Comparison of ENCODE assay signal across 25 cellular contexts in the genomic region with DNA sequence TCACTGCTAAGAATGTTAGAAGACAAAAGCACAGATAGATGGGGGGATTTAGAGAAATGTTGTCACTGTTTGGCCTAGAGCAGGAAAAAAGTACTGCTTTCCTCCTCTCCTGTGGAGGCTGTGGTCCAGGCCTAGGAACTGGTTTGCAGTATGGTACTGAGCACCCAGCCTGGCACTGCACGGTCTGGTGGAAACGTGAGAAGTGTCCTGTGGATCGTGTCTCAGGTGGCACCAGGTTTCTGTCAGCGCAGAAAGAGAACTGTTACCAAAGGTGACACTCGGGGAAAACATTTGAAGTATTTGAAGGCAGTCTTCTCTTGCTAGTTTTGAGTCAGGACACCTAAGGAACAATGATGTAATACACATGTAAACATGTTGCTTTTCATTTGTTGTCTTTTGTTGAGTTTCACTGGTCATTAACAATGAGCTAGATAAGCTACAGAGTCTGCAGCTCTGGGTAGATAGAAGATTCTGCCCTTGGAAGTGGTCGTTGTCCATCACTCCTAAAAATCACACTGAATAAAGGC.
A peak's percentile ranks its signal among the peaks of the same experiment; 100 is the strongest.
DNase-seq lines count a peak whose midpoint lies in the region; ATAC-seq, FAIRE-seq and TF ChIP-seq lines count a peak whose summit lies in the region.
"Had no signal": no experiment of that assay in that cellular context is flagged by ENCODE, and none has a peak within 500 bp of the region (broad histone marks: within the 10 kb centered on the region; RNA-seq: fewer than 3 reads in every experiment).

No MANE protein-coding gene starts in this region.

- H3K27ac ChIP-seq in GM23338 (ENCODE audit: low read depth) (peak overlapping the region; percentile 68), K562 (ENCODE audit: extremely low read depth, low read depth, low read length) (peak overlapping the region; percentile 42; the same call in 1 of the 3 replicates), foreskin keratinocyte (no peak overlapping the region)
- H3K27ac ChIP-seq: heart right ventricle, Peyer's patch, sigmoid colon, SJCRH30, suprapubic skin had no signal

- TF ChIP-seq CTCF in GM23338 (conservative IDR thresholded peaks at IDR 0.05; ENCODE audit: low read depth in 2 of 2) = no peak
- TF ChIP-seq CTCF in HFFc6 (IDR thresholded peaks at IDR 0.05) = no peak
- TF ChIP-seq CTCF in K562 (IDR thresholded peaks at IDR 0.05 in 2 of 3, conservative IDR thresholded peaks at IDR 0.05 in 1 of 3; ENCODE audit: insufficient read depth in 2 of 3, low read depth in 1 of 3, low read length in 3 of 3) = no peak
- TF ChIP-seq CTCF in osteocyte (IDR thresholded peaks at IDR 0.05) = no peak
- TF ChIP-seq CTCF in foreskin keratinocyte (conservative IDR thresholded peaks at IDR 0.05) = no peak

- no peak for TF ChIP-seq POLR2A in K562 (conservative IDR thresholded peaks at IDR 0.05)

- H3K9me2 ChIP-seq in GM23338 (ENCODE audit: insufficient read depth) = no peaks in the 10 kb centered on the region

- no peaks in the 10 kb centered on the region for H3F3A ChIP-seq in GM23338 (replicated peaks; ENCODE audit: low read depth)

- peak overlapping the region; percentile 61; the same call in 1 of the 2 replicates for H3K27ac Mint-ChIP-seq in GM23338
- H3K27ac Mint-ChIP-seq in HFFc6 = peak overlapping the region; percentile 49; the same call in 1 of the 2 replicates
- peak overlapping the region; percentile 40 for H3K27ac Mint-ChIP-seq in osteocyte (ENCODE audit: unreplicated experiment)

- WGBS in K562 (ENCODE audit: insufficient coverage, low coverage, missing lambda C conversion rate) = 84% methylated on average over 6 of the region's 6 CpGs

- BruUV-seq in K562 (replicated peaks; lab: Mats Ljungman, UMichigan) = no TSS peak

- H3K36me3 ChIP-seq in GM23338 (ENCODE audit: insufficient read depth) = peaks cover 41% of the 10 kb centered on the region
- H3K36me3 ChIP-seq in K562 (ENCODE audit: control insufficient read depth, insufficient read depth, low read length) = peaks cover 79% of the 10 kb centered on the region

- H3K27me3 Mint-ChIP-seq in GM23338 (ENCODE audit: insufficient read depth, low read depth, poor library complexity) (peaks cover 5% of the 10 kb centered on the region), HFFc6 (ENCODE audit: insufficient read depth) (no peaks in the 10 kb centered on the region), osteocyte (ENCODE audit: unreplicated experiment) (no peaks in the 10 kb centered on the region)

- H3K9me3 Mint-ChIP-seq in GM23338 = no peaks in the 10 kb centered on the region
- H3K9me3 Mint-ChIP-seq in HFFc6 = no peaks in the 10 kb centered on the region
- H3K9me3 Mint-ChIP-seq in osteocyte (ENCODE audit: unreplicated experiment) = no peaks in the 10 kb centered on the region
- H3K9me3 Mint-ChIP-seq: neural crest cell had no signal

- DNase-seq in GM23338 (ENCODE audit: low spot score) (no peak), HFFc6 (no peak), K562 (ENCODE audit: extremely low read depth in 1 of 4, low spot score in 3 of 4) (no peak), osteocyte (ENCODE audit: extremely low spot score, unreplicated experiment) (no peak), foreskin keratinocyte (no peak)
- DNase-seq: activated naive CD4-positive, alpha-beta T cell treated with Interleukin-2 at 50 U/mL for 16 hours; activated T-cell treated with anti-CD3 and anti-CD28 coated beads, Interleukin-2, amount 50 U/mL, for 48 hours; Calu3; effector CD4-positive, alpha-beta T cell; erythroblast; heart right ventricle; mammary epithelial cell; NCI-H1092; NCI-H187; NCI-H2171; NCI-H526; Peyer's patch; sigmoid colon; SJCRH30; stimulated activated naive CD4-positive, alpha-beta T cell had no signal

- no peaks in the 10 kb centered on the region; the same call in 1 of the 2 replicates for H4K20me1 ChIP-seq in GM23338 (replicated peaks; ENCODE audit: insufficient read depth)
- no peaks in the 10 kb centered on the region for H4K20me1 ChIP-seq in K562 (replicated peaks; ENCODE audit: control insufficient read depth, insufficient read depth, low read length)

- H3K36me3 Mint-ChIP-seq in GM23338 (ENCODE audit: low read depth) = peaks cover 82% of the 10 kb centered on the region
- H3K36me3 Mint-ChIP-seq in HFFc6 (ENCODE audit: low read depth) = peaks cover 31% of the 10 kb centered on the region
- peaks cover 42% of the 10 kb centered on the region for H3K36me3 Mint-ChIP-seq in osteocyte (ENCODE audit: unreplicated experiment)

- H3K4me1 ChIP-seq in GM23338 (ENCODE audit: insufficient read depth) = no peaks in the 10 kb centered on the region
- peaks cover 6 to 10% of the 10 kb centered on the region in 2 experiments; a peak in 4 of 5 replicates for H3K4me1 ChIP-seq in K562 (replicated peaks in 1 of 2; ENCODE audit: control insufficient read depth in 2 of 2, insufficient read depth in 2 of 2, low read length in 2 of 2)
- H3K4me1 ChIP-seq in foreskin keratinocyte = no peaks in the 10 kb centered on the region
- H3K4me1 ChIP-seq: heart right ventricle, Peyer's patch, sigmoid colon, SJCRH30, suprapubic skin had no signal

- H3K4me3 ChIP-seq in GM23338 = no peak overlapping the region
- no peak overlapping the region for H3K4me3 ChIP-seq in K562
- H3K4me3 ChIP-seq: heart right ventricle, Peyer's patch, sigmoid colon, SJCRH30, suprapubic skin had no signal

- no peak overlapping the region for H3K4me2 ChIP-seq in GM23338
- no peak overlapping the region for H3K4me2 ChIP-seq in K562 (ENCODE audit: insufficient read depth, low read length)

- H3K9ac ChIP-seq in K562 (ENCODE audit: insufficient read depth in 1 of 2, low read depth in 2 of 2, low read length in 2 of 2) = 0 out of 4 replicates have a peak overlapping the region, but pooled peaks of 1 of the 2 experiments have one; percentile 37

- H3K4me3 Mint-ChIP-seq in GM23338 = no peak overlapping the region
- no peak overlapping the region for H3K4me3 Mint-ChIP-seq in HFFc6
- H3K4me3 Mint-ChIP-seq in osteocyte (ENCODE audit: unreplicated experiment) = no peak overlapping the region
- H3K4me3 Mint-ChIP-seq: neural crest cell had no signal

- H3K4me1 Mint-ChIP-seq in GM23338 (no peaks in the 10 kb centered on the region), HFFc6 (ENCODE audit: low read depth) (peaks cover 16% of the 10 kb centered on the region), osteocyte (ENCODE audit: unreplicated experiment) (peaks cover 7% of the 10 kb centered on the region)
- H3K4me1 Mint-ChIP-seq: neural crest cell had no signal

- H2AFZ ChIP-seq in GM23338 = no peak overlapping the region
- H2AFZ ChIP-seq in K562 (ENCODE audit: low read depth, low read length) = no peak overlapping the region

- H3K27me3 ChIP-seq in GM23338 (ENCODE audit: insufficient read depth) = no peaks in the 10 kb centered on the region
- no peaks in the 10 kb centered on the region for H3K27me3 ChIP-seq in K562 (ENCODE audit: control insufficient read depth in 2 of 2, insufficient read depth in 2 of 2, low read length in 2 of 2)
- no peaks in the 10 kb centered on the region for H3K27me3 ChIP-seq in foreskin keratinocyte
- H3K27me3 ChIP-seq: heart right ventricle, Peyer's patch, sigmoid colon, SJCRH30, suprapubic skin had no signal

- FAIRE-seq in K562 (lab: Jason Lieb, UNC) = no peak
- FAIRE-seq: HepG2 had no signal

- CTCF ChIA-PET in K562 (lab: Yijun Ruan, JAX; ENCODE audit: low intra/inter-chr PET ratio) = no interaction called here

- intact Hi-C loops in K562 (cut with micrococcal nuclease) = loop anchor here (5.0 kb wide), 1 partner anchor 61 kb away; the partner anchor contains the start of gene B3GALNT2

- POLR2A ChIA-PET in K562 (lab: Yijun Ruan, JAX) = interaction anchor here (0.5 to 2.1 kb wide), 8 partner anchors 8 to 837 kb away, joined by 3 to 5 read pairs (median 4); partner anchors contain the start of gene B3GALNT2

- no peaks in the 10 kb centered on the region for H3K9me1 ChIP-seq in K562 (ENCODE audit: control insufficient read depth, insufficient read depth, low read length)

- in situ Hi-C loops in K562 (cut with MboI) = no loop called here

- no peaks in the 10 kb centered on the region for H3K9me3 ChIP-seq in K562 (replicated peaks; ENCODE audit: control insufficient read depth, insufficient read depth, low read depth, low read length)
- H3K9me3 ChIP-seq: heart right ventricle, Peyer's patch, sigmoid colon, SJCRH30, suprapubic skin had no signal

- ATAC-seq in GM23338 (no peak), K562 (no peak; the same call in 2 of the 3 replicates), foreskin keratinocyte (no peak), HG03196 (IDR thresholded peaks at IDR 0.05; ENCODE audit: unreplicated experiment) (no peak), GM18907 (IDR thresholded peaks at IDR 0.05; ENCODE audit: unreplicated experiment) (no peak)
- ATAC-seq: HepG2 had no signal

- H3K79me2 ChIP-seq in GM23338 (replicated peaks; ENCODE audit: insufficient read depth) (no peaks in the 10 kb centered on the region), K562 (ENCODE audit: control insufficient read depth, insufficient read depth, low read length) (no peaks in the 10 kb centered on the region)

- no peak for TF ChIP-seq RAD21 in K562 (CRISPR knock-in tag; conservative IDR thresholded peaks at IDR 0.05 in 1 of 2, IDR thresholded peaks at IDR 0.05 in 1 of 2)

- TF ChIP-seq EP300 in K562 (IDR thresholded peaks at IDR 0.05; ENCODE audit: low read length) = no peak

TF ChIP-seq in GM23338, 12 proteins besides CTCF, POLR2A, EP300 and RAD21 (continues in another document):
- no peak for TF ChIP-seq CREB1 (CRISPR knock-in tag; IDR thresholded peaks at IDR 0.05; ENCODE audit: low read depth)
- TF ChIP-seq, protein P1, sequence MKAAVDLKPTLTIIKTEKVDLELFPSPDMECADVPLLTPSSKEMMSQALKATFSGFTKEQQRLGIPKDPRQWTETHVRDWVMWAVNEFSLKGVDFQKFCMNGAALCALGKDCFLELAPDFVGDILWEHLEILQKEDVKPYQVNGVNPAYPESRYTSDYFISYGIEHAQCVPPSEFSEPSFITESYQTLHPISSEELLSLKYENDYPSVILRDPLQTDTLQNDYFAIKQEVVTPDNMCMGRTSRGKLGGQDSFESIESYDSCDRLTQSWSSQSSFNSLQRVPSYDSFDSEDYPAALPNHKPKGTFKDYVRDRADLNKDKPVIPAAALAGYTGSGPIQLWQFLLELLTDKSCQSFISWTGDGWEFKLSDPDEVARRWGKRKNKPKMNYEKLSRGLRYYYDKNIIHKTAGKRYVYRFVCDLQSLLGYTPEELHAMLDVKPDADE (IDR thresholded peaks at IDR 0.05) = no peak

TF ChIP-seq in K562, 482 proteins besides CTCF, POLR2A, EP300 and RAD21 (continues in another document):
- no peak for TF ChIP-seq IRF2 (CRISPR knock-in tag; IDR thresholded peaks at IDR 0.05)
- no peak for TF ChIP-seq EWSR1 (IDR thresholded peaks at IDR 0.05; ENCODE audit: borderline replicate concordance, low read depth, partially characterized antibody)
- no peak for TF ChIP-seq NCOA4 (IDR thresholded peaks at IDR 0.05; ENCODE audit: partially characterized antibody)
